8 cellular contexts compared by ENCODE assay signal in the genomic region with DNA sequence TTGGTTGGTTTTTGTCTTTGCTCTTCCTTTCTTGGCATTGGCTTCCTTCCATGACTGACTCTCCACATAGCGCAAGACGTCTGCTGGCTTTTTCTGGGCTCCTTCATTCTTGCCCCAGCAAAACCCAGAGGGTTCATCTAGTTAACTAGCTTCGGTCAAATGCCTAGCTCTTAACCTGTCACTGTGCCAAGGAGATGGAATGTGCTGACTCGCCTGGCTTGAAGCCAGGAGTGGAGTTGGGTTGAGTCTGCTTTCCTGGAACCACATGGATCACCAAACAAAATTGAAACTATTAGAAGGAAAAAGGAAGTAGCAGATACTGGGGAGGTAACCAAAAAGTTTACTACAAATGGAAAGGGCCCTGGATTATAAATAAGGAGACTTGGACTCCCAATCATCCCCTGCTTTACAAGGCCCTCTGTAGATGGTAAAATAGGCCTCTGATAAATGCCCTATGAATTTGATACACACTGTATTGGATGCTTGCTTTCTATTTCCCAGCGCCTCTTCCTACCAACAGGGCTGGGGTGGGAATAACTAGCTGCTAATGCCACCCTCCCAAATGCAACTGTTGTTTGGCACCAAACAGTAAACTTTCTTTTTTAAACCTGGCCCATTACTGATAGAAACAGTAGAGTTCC. TPM values are rescaled to one million over a fixed set of nuclear protein-coding genes. Genes with fewer than 3 reads are reported as not detected.
DNase-seq lines count a peak whose midpoint lies in the region; TF ChIP-seq lines count a peak whose summit lies in the region.

No MANE protein-coding gene starts in this region.

- H3K4me1 Mint-ChIP-seq in glutamatergic neuron (ENCODE audit: low read depth, unreplicated experiment): no peaks in the 10 kb centered on the region

- H3K36me3 Mint-ChIP-seq in glutamatergic neuron (ENCODE audit: unreplicated experiment): no peaks in the 10 kb centered on the region

- H3K4me1 ChIP-seq in esophagus (ENCODE audit: control insufficient read depth in 2 of 2, insufficient read depth in 2 of 2, low read length in 1 of 2) (peaks cover 0 to 2% of the 10 kb centered on the region in 2 donors), osteoblast (ENCODE audit: insufficient read depth, low read length) (peaks cover 7% of the 10 kb centered on the region)

- no peak overlapping the region for H2AFZ ChIP-seq in osteoblast (ENCODE audit: low read length)

- WGBS in esophagus, 2 donors: 52 to 57% methylated on average over 5 of the region's 5 CpGs

- H3K27me3 Mint-ChIP-seq in glutamatergic neuron (ENCODE audit: unreplicated experiment): no peaks in the 10 kb centered on the region

- H3K4me3 ChIP-seq in esophagus (ENCODE audit: low read depth in 1 of 2, low read length in 2 of 2) (no peak overlapping the region), osteoblast (ENCODE audit: insufficient read depth, low read length) (no peak overlapping the region), coronary artery (no peak overlapping the region)

- TF ChIP-seq CTCF in osteoblast (IDR thresholded peaks at IDR 0.05; ENCODE audit: extremely low read depth, low read depth, low read length) (no peak), coronary artery (IDR thresholded peaks at IDR 0.05) (no peak), glutamatergic neuron (IDR thresholded peaks at IDR 0.05; ENCODE audit: partially characterized antibody, unreplicated experiment) (no peak)

- peaks cover 44% of the 10 kb centered on the region for H3K79me2 ChIP-seq in osteoblast (ENCODE audit: insufficient read depth, low read length)

- no peak overlapping the region for H3K4me3 Mint-ChIP-seq in glutamatergic neuron (ENCODE audit: unreplicated experiment)

- DNase-seq in EH (ENCODE audit: low read depth) (peak; percentile 85), NCI-H510A treated with DMSO at 0.1 percent for 48 hours (lab: John Stamatoyannopoulos, UW) (peak; percentile 36), osteoblast (ENCODE audit: insufficient read length, low spot score, missing footprints) (peak; percentile 83), NOMO-1 treated with dmso at 0.1 percent for 144 hours (lab: John Stamatoyannopoulos, UW; ENCODE audit: unreplicated experiment) (no peak), coronary artery (ENCODE audit: low spot score) (no peak), glutamatergic neuron (no peak), NCI-H1436 treated with DMSO at 0.1 percent for 48 hours (lab: John Stamatoyannopoulos, UW) (no peak)

- peaks cover 0 to 5% of the 10 kb centered on the region in 2 donors for H3K36me3 ChIP-seq in esophagus (ENCODE audit: control insufficient read depth in 2 of 2, insufficient read depth in 2 of 2, low read length in 1 of 2)
- peaks cover 31% of the 10 kb centered on the region for H3K36me3 ChIP-seq in osteoblast (ENCODE audit: insufficient read depth, low read length)

- H4K20me1 ChIP-seq in osteoblast (ENCODE audit: insufficient read depth, low read length): peaks cover 9% of the 10 kb centered on the region

- H3K4me2 ChIP-seq in osteoblast (ENCODE audit: insufficient read depth, low read length): peak overlapping the region; percentile 10

- H3K27me3 ChIP-seq in esophagus (ENCODE audit: control insufficient read depth in 1 of 2, insufficient read depth in 2 of 2, low read length in 2 of 2) (no peaks in the 10 kb centered on the region), osteoblast (ENCODE audit: insufficient read depth, low read length) (no peaks in the 10 kb centered on the region)

- H3K27ac Mint-ChIP-seq in glutamatergic neuron (ENCODE audit: unreplicated experiment): no peak overlapping the region

- H3K9me3 ChIP-seq in esophagus (ENCODE audit: control insufficient read depth in 2 of 2, insufficient read depth in 1 of 2, low read depth in 1 of 2, low read length in 1 of 2): no peaks in the 10 kb centered on the region
- H3K9me3 ChIP-seq in osteoblast (ENCODE audit: low read depth, low read length): no peaks in the 10 kb centered on the region

- H3K9me3 Mint-ChIP-seq in glutamatergic neuron (ENCODE audit: unreplicated experiment): peaks cover 3% of the 10 kb centered on the region

- peak overlapping the region; percentile 20 to 51 for H3K27ac ChIP-seq in esophagus (ENCODE audit: low read depth in 2 of 2, low read length in 1 of 2)
- no peak overlapping the region for H3K27ac ChIP-seq in osteoblast (ENCODE audit: low read depth, low read length)
- H3K27ac ChIP-seq in coronary artery: no peak overlapping the region

RNA-seq across cellular contexts. Expression of a gene that starts 11.3 kb away (rescaled TPM):
- polyA plus RNA-seq in esophagus: 10 to 100 TPM; 11.7 to 13.5 TPM
- total RNA-seq in osteoblast: 53.6 and 55.7 TPM in 2 replicates
- 8.5 TPM for total RNA-seq in glutamatergic neuron (ENCODE audit: unreplicated experiment)

RNA-seq across cellular contexts. Expression of a gene that starts 53.7 kb away (rescaled TPM):
- under 1 TPM; 0.02 to 0.04 TPM for polyA plus RNA-seq in esophagus
- 255 and 262 TPM in 2 replicates for total RNA-seq in osteoblast
- 0.37 TPM for total RNA-seq in glutamatergic neuron (ENCODE audit: unreplicated experiment)

Comparison
In these comparisons a context has a peak if more than half of its experiments do, and no peak if none do; other contexts are left out.
1. DNase-seq: peak in EH (single experiment), NCI-H510A treated with DMSO at 0.1 percent for 48 hours (single experiment) and osteoblast (single experiment); none in NOMO-1 treated with dmso at 0.1 percent for 144 hours (single experiment), coronary artery (single experiment), glutamatergic neuron (single experiment) and NCI-H1436 treated with DMSO at 0.1 percent for 48 hours (single experiment).
2. H3K27ac ChIP-seq: peak in esophagus (2 of 2); none in osteoblast (single experiment) and coronary artery (0 of 2).
3. RNA of a gene that starts 53.7 kb away (total RNA-seq): 255 to 262 TPM in osteoblast; 0.37 TPM in glutamatergic neuron (single experiment); every median in the first group is over 100 times any median in the second.